In the genomic region with DNA sequence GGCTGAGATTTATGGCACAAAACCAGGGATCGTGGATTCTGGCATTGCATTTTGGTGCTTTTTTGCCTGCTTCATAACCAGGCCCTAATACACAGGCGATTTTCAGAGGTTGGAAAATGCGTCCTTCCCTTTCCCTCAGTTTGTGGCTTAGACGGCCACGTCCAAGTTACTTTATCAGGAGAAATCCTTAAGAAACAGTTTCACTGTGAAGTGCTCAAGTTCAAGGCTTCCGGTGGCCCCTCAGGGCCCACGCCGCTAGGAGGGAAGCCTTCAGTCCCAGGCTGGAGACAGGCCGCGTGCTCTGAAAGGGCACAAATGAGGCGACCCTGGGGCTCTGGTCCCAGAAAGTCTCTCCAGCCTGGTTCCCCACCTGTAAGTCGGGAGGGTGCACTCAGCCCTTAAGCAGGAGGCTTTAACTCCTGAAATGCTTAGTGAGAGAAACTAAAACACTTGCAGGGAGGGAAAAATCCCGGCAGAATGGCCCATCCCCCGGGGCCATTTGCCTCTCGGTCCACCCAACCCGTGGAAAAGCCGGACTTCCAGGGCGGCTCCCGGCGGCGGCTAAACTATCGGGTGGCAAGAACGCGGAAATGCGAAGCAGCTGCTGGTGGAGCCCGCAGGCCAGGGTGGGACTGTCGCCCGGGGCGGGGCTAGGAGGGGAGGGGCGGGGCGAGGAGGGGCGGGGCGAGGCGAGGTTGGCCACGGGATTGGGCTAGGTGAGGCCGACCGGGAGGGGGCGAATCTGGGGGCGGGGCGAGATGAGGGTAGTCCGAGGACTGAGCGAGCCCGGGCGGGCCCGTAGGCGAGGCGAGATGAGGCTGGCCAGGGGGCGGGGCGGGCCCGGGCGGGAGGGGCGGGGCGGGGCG, we compare ENCODE assay signal across 1 cellular context.
A peak's percentile ranks its signal among the peaks of the same experiment; 100 is the strongest.
TF ChIP-seq lines count a peak whose summit lies in the region.

No MANE protein-coding gene starts in this region.

TF ChIP-seq in HepG2, 621 proteins besides CTCF, POLR2A, EP300 and RAD21 (continued from another document and continues in another):
- TF ChIP-seq, protein P1, sequence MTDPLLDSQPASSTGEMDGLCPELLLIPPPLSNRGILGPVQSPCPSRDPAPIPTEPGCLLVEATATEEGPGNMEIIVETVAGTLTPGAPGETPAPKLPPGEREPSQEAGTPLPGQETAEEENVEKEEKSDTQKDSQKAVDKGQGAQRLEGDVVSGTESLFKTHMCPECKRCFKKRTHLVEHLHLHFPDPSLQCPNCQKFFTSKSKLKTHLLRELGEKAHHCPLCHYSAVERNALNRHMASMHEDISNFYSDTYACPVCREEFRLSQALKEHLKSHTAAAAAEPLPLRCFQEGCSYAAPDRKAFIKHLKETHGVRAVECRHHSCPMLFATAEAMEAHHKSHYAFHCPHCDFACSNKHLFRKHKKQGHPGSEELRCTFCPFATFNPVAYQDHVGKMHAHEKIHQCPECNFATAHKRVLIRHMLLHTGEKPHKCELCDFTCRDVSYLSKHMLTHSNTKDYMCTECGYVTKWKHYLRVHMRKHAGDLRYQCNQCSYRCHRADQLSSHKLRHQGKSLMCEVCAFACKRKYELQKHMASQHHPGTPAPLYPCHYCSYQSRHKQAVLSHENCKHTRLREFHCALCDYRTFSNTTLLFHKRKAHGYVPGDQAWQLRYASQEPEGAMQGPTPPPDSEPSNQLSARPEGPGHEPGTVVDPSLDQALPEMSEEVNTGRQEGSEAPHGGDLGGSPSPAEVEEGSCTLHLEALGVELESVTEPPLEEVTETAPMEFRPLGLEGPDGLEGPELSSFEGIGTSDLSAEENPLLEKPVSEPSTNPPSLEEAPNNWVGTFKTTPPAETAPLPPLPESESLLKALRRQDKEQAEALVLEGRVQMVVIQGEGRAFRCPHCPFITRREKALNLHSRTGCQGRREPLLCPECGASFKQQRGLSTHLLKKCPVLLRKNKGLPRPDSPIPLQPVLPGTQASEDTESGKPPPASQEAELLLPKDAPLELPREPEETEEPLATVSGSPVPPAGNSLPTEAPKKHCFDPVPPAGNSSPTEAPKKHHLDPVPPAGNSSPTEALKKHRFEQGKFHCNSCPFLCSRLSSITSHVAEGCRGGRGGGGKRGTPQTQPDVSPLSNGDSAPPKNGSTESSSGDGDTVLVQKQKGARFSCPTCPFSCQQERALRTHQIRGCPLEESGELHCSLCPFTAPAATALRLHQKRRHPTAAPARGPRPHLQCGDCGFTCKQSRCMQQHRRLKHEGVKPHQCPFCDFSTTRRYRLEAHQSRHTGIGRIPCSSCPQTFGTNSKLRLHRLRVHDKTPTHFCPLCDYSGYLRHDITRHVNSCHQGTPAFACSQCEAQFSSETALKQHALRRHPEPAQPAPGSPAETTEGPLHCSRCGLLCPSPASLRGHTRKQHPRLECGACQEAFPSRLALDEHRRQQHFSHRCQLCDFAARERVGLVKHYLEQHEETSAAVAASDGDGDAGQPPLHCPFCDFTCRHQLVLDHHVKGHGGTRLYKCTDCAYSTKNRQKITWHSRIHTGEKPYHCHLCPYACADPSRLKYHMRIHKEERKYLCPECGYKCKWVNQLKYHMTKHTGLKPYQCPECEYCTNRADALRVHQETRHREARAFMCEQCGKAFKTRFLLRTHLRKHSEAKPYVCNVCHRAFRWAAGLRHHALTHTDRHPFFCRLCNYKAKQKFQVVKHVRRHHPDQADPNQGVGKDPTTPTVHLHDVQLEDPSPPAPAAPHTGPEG (CRISPR knock-in tag; IDR thresholded peaks at IDR 0.05), result no peak; the same call in 1 of the 2 replicates
- TF ChIP-seq RNF2 (conservative IDR thresholded peaks at IDR 0.05; ENCODE audit: low read depth) (0 out of 2 replicates have a peak, but pooled peaks have one; percentile 53), MYC (CRISPR knock-in tag; IDR thresholded peaks at IDR 0.05; ENCODE audit: borderline replicate concordance) (peak; percentile 20; the same call in 1 of the 2 replicates), ZNF83 (CRISPR knock-in tag; IDR thresholded peaks at IDR 0.05; ENCODE audit: borderline replicate concordance) (no peak), ZNF567 (CRISPR knock-in tag; IDR thresholded peaks at IDR 0.05; ENCODE audit: borderline replicate concordance) (no peak), SRSF1 (optimal IDR thresholded peaks at IDR 0.05; ENCODE audit: low read depth, low read length) (no peak), ZNF746 (CRISPR knock-in tag; IDR thresholded peaks at IDR 0.05) (no peak), ZNF296 (CRISPR knock-in tag; conservative IDR thresholded peaks at IDR 0.05) (no peak), CBFB (CRISPR knock-in tag; IDR thresholded peaks at IDR 0.05) (no peak), ZNF501 (CRISPR knock-in tag; IDR thresholded peaks at IDR 0.05) (peak; percentile 54), ZBTB38 (CRISPR knock-in tag; IDR thresholded peaks at IDR 0.05) (no peak), CREM (IDR thresholded peaks at IDR 0.05) (no peak), CREM (CRISPR knock-in tag; IDR thresholded peaks at IDR 0.05) (no peak), ZNF703 (CRISPR knock-in tag; IDR thresholded peaks at IDR 0.05; ENCODE audit: borderline replicate concordance) (no peak), MTF1 (CRISPR knock-in tag; IDR thresholded peaks at IDR 0.05) (no peak), SOX6 (IDR thresholded peaks at IDR 0.05) (no peak), SOX6 (CRISPR knock-in tag; IDR thresholded peaks at IDR 0.05) (no peak), ZNF33A (CRISPR knock-in tag; IDR thresholded peaks at IDR 0.05; ENCODE audit: borderline replicate concordance) (no peak), ZNF317 (CRISPR knock-in tag; IDR thresholded peaks at IDR 0.05) (no peak; the same call in 1 of the 2 replicates), NFKB2 (CRISPR knock-in tag; IDR thresholded peaks at IDR 0.05; ENCODE audit: borderline replicate concordance) (peak; percentile 53; the same call in 1 of the 2 replicates), ZNF563 (CRISPR knock-in tag; IDR thresholded peaks at IDR 0.05) (no peak), ZNF615 (CRISPR knock-in tag; IDR thresholded peaks at IDR 0.05; ENCODE audit: borderline replicate concordance) (0 out of 2 replicates have a peak, but pooled peaks have one; percentile 65), ZNF660 (CRISPR knock-in tag; IDR thresholded peaks at IDR 0.05; ENCODE audit: borderline replicate concordance, low read depth) (no peak), MAF1 (CRISPR knock-in tag; IDR thresholded peaks at IDR 0.05; ENCODE audit: borderline replicate concordance) (no peak), CAMTA2 (CRISPR knock-in tag; IDR thresholded peaks at IDR 0.05; ENCODE audit: borderline replicate concordance) (no peak), NFE2L2 (IDR thresholded peaks at IDR 0.05; ENCODE audit: low read length) (no peak), RFX3 (CRISPR knock-in tag; IDR thresholded peaks at IDR 0.05) (no peak), NFIB (CRISPR knock-in tag; IDR thresholded peaks at IDR 0.05; ENCODE audit: borderline replicate concordance) (no peak), ZNF343 (CRISPR knock-in tag; IDR thresholded peaks at IDR 0.05) (no peak), RFX5 (IDR thresholded peaks at IDR 0.05; ENCODE audit: low read depth, low read length) (no peak), KLF15 (CRISPR knock-in tag; IDR thresholded peaks at IDR 0.05; ENCODE audit: borderline replicate concordance) (no peak), MXD4 (CRISPR knock-in tag; IDR thresholded peaks at IDR 0.05) (no peak)
- TF ChIP-seq, protein P2, sequence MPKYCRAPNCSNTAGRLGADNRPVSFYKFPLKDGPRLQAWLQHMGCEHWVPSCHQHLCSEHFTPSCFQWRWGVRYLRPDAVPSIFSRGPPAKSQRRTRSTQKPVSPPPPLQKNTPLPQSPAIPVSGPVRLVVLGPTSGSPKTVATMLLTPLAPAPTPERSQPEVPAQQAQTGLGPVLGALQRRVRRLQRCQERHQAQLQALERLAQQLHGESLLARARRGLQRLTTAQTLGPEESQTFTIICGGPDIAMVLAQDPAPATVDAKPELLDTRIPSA (CRISPR knock-in tag; IDR thresholded peaks at IDR 0.05; ENCODE audit: borderline replicate concordance), result no peak
- TF ChIP-seq, protein P3, sequence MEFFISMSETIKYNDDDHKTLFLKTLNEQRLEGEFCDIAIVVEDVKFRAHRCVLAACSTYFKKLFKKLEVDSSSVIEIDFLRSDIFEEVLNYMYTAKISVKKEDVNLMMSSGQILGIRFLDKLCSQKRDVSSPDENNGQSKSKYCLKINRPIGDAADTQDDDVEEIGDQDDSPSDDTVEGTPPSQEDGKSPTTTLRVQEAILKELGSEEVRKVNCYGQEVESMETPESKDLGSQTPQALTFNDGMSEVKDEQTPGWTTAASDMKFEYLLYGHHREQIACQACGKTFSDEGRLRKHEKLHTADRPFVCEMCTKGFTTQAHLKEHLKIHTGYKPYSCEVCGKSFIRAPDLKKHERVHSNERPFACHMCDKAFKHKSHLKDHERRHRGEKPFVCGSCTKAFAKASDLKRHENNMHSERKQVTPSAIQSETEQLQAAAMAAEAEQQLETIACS (CRISPR knock-in tag; IDR thresholded peaks at IDR 0.05), result no peak
- TF ChIP-seq, protein P4, sequence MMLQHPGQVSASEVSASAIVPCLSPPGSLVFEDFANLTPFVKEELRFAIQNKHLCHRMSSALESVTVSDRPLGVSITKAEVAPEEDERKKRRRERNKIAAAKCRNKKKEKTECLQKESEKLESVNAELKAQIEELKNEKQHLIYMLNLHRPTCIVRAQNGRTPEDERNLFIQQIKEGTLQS (CRISPR knock-in tag; IDR thresholded peaks at IDR 0.05), result no peak
- TF ChIP-seq, protein P5, sequence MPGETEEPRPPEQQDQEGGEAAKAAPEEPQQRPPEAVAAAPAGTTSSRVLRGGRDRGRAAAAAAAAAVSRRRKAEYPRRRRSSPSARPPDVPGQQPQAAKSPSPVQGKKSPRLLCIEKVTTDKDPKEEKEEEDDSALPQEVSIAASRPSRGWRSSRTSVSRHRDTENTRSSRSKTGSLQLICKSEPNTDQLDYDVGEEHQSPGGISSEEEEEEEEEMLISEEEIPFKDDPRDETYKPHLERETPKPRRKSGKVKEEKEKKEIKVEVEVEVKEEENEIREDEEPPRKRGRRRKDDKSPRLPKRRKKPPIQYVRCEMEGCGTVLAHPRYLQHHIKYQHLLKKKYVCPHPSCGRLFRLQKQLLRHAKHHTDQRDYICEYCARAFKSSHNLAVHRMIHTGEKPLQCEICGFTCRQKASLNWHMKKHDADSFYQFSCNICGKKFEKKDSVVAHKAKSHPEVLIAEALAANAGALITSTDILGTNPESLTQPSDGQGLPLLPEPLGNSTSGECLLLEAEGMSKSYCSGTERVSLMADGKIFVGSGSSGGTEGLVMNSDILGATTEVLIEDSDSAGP (CRISPR knock-in tag; IDR thresholded peaks at IDR 0.05; ENCODE audit: borderline replicate concordance), result peak; percentile 23; the same call in 1 of the 2 replicates
- TF ChIP-seq, protein P6, sequence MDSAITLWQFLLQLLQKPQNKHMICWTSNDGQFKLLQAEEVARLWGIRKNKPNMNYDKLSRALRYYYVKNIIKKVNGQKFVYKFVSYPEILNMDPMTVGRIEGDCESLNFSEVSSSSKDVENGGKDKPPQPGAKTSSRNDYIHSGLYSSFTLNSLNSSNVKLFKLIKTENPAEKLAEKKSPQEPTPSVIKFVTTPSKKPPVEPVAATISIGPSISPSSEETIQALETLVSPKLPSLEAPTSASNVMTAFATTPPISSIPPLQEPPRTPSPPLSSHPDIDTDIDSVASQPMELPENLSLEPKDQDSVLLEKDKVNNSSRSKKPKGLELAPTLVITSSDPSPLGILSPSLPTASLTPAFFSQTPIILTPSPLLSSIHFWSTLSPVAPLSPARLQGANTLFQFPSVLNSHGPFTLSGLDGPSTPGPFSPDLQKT (CRISPR knock-in tag; IDR thresholded peaks at IDR 0.05; ENCODE audit: borderline replicate concordance), result no peak
- TF ChIP-seq, protein P7, sequence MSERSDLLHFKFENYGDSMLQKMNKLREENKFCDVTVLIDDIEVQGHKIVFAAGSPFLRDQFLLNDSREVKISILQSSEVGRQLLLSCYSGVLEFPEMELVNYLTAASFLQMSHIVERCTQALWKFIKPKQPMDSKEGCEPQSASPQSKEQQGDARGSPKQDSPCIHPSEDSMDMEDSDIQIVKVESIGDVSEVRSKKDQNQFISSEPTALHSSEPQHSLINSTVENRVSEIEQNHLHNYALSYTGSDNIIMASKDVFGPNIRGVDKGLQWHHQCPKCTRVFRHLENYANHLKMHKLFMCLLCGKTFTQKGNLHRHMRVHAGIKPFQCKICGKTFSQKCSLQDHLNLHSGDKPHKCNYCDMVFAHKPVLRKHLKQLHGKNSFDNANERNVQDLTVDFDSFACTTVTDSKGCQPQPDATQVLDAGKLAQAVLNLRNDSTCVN (CRISPR knock-in tag; IDR thresholded peaks at IDR 0.05; ENCODE audit: borderline replicate concordance), result no peak
- TF ChIP-seq, protein P8, sequence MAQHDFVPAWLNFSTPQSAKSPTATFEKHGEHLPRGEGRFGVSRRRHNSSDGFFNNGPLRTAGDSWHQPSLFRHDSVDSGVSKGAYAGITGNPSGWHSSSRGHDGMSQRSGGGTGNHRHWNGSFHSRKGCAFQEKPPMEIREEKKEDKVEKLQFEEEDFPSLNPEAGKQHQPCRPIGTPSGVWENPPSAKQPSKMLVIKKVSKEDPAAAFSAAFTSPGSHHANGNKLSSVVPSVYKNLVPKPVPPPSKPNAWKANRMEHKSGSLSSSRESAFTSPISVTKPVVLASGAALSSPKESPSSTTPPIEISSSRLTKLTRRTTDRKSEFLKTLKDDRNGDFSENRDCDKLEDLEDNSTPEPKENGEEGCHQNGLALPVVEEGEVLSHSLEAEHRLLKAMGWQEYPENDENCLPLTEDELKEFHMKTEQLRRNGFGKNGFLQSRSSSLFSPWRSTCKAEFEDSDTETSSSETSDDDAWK (CRISPR knock-in tag; IDR thresholded peaks at IDR 0.05), result no peak
- TF ChIP-seq, protein P9, sequence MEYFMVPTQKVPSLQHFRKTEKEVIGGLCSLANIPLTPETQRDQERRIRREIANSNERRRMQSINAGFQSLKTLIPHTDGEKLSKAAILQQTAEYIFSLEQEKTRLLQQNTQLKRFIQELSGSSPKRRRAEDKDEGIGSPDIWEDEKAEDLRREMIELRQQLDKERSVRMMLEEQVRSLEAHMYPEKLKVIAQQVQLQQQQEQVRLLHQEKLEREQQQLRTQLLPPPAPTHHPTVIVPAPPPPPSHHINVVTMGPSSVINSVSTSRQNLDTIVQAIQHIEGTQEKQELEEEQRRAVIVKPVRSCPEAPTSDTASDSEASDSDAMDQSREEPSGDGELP (IDR thresholded peaks at IDR 0.05; ENCODE audit: borderline replicate concordance, low read depth), result peak; percentile 67; the same call in 1 of the 2 replicates
- TF ChIP-seq, protein P10, sequence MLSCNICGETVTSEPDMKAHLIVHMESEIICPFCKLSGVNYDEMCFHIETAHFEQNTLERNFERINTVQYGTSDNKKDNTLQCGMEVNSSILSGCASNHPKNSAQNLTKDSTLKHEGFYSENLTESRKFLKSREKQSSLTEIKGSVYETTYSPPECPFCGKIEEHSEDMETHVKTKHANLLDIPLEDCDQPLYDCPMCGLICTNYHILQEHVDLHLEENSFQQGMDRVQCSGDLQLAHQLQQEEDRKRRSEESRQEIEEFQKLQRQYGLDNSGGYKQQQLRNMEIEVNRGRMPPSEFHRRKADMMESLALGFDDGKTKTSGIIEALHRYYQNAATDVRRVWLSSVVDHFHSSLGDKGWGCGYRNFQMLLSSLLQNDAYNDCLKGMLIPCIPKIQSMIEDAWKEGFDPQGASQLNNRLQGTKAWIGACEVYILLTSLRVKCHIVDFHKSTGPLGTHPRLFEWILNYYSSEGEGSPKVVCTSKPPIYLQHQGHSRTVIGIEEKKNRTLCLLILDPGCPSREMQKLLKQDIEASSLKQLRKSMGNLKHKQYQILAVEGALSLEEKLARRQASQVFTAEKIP (CRISPR knock-in tag; IDR thresholded peaks at IDR 0.05; ENCODE audit: borderline replicate concordance), result no peak
- TF ChIP-seq, protein P11, sequence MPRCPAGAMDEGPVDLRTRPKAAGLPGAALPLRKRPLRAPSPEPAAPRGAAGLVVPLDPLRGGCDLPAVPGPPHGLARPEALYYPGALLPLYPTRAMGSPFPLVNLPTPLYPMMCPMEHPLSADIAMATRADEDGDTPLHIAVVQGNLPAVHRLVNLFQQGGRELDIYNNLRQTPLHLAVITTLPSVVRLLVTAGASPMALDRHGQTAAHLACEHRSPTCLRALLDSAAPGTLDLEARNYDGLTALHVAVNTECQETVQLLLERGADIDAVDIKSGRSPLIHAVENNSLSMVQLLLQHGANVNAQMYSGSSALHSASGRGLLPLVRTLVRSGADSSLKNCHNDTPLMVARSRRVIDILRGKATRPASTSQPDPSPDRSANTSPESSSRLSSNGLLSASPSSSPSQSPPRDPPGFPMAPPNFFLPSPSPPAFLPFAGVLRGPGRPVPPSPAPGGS (CRISPR knock-in tag; IDR thresholded peaks at IDR 0.05), result no peak
